1 cellular context compared by ENCODE assay signal in genomic region chr20:46151936-46152335, GRCh38.
TF ChIP-seq lines count a peak whose summit lies in the region.

No MANE protein-coding gene starts in this region.

TF ChIP-seq in WTC11, 78 proteins besides CTCF, POLR2A, EP300 and RAD21 (continued from another document):
- TF ChIP-seq ARID4B (CRISPR knock-in tag; IDR thresholded peaks at IDR 0.05; ENCODE audit: borderline replicate concordance) (no peak), ELF4 (CRISPR knock-in tag; IDR thresholded peaks at IDR 0.05; ENCODE audit: low read depth) (no peak), MYBL2 (CRISPR knock-in tag; IDR thresholded peaks at IDR 0.05) (no peak), ZBTB43 (CRISPR knock-in tag; IDR thresholded peaks at IDR 0.05) (no peak), NR2C2 (CRISPR knock-in tag; IDR thresholded peaks at IDR 0.05) (no peak), ZNF138 (CRISPR knock-in tag; conservative IDR thresholded peaks at IDR 0.05) (no peak), JAZF1 (CRISPR knock-in tag; IDR thresholded peaks at IDR 0.05) (no peak), TP53 (CRISPR knock-in tag; IDR thresholded peaks at IDR 0.05) (no peak), E2F5 (CRISPR knock-in tag; IDR thresholded peaks at IDR 0.05) (no peak), CDX4 (CRISPR knock-in tag; IDR thresholded peaks at IDR 0.05; ENCODE audit: borderline replicate concordance) (no peak)
TF ChIP-seq in WTC11: peak in this region for 0.
